In the genomic region with DNA sequence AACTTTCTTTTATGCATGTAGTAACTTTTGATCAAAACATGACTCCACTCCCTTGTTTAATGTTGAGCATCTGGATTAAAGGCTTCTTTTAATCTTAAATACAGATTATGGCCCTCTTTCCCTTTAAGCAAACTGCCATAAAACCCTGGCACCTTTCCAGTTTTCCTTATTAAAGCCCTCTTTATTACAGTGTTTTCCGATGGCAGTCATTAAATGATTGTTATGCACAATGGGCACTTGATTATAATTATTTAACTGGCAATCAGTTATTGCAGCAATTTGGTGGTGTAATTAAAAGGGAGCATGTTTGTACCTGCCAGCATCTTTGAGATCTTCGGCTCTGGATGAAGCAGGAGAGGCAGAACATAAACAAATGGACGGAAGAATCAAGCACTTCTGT, we compare ENCODE assay signal across 1 cellular context.
A peak's percentile ranks its signal among the peaks of the same experiment; 100 is the strongest.
TF ChIP-seq lines count a peak whose summit lies in the region.

No MANE protein-coding gene starts in this region.

TF ChIP-seq in HEK293, 187 proteins besides CTCF, POLR2A, EP300 and RAD21 (continued from another document and continues in another):
- TF ChIP-seq ZNF704 (tag by site-specific recombination; IDR thresholded peaks at IDR 0.05), result no peak
- TF ChIP-seq ZFP69B (tag by site-specific recombination; IDR thresholded peaks at IDR 0.05), result no peak
- no peak for TF ChIP-seq HOXC10 (CRISPR knock-in tag; IDR thresholded peaks at IDR 0.05)
- no peak for TF ChIP-seq ZFP37 (tag by site-specific recombination; IDR thresholded peaks at IDR 0.05)
- peak; percentile 85 for TF ChIP-seq ZNF366 (tag by site-specific recombination; conservative IDR thresholded peaks at IDR 0.05)
- no peak for TF ChIP-seq ZNF639 (tag by site-specific recombination; IDR thresholded peaks at IDR 0.05)
- TF ChIP-seq ZNF544 (tag by site-specific recombination; IDR thresholded peaks at IDR 0.05), result no peak
- TF ChIP-seq ZBTB6 (tag by site-specific recombination; IDR thresholded peaks at IDR 0.05), result no peak
- TF ChIP-seq ZNF837 (tag by site-specific recombination; IDR thresholded peaks at IDR 0.05), result no peak
- TF ChIP-seq ZNF514 (tag by site-specific recombination; IDR thresholded peaks at IDR 0.05), result no peak
- TF ChIP-seq, protein P1, sequence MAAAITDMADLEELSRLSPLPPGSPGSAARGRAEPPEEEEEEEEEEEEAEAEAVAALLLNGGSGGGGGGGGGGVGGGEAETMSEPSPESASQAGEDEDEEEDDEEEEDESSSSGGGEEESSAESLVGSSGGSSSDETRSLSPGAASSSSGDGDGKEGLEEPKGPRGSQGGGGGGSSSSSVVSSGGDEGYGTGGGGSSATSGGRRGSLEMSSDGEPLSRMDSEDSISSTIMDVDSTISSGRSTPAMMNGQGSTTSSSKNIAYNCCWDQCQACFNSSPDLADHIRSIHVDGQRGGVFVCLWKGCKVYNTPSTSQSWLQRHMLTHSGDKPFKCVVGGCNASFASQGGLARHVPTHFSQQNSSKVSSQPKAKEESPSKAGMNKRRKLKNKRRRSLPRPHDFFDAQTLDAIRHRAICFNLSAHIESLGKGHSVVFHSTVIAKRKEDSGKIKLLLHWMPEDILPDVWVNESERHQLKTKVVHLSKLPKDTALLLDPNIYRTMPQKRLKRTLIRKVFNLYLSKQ (tag by site-specific recombination; IDR thresholded peaks at IDR 0.05; ENCODE audit: borderline replicate concordance), result no peak
- no peak for TF ChIP-seq ZNF23 (tag by site-specific recombination; IDR thresholded peaks at IDR 0.05; ENCODE audit: borderline replicate concordance)
- TF ChIP-seq ELK4 (IDR thresholded peaks at IDR 0.05; ENCODE audit: borderline replicate concordance, low read depth, low read length), result no peak
- no peak for TF ChIP-seq SP3 (tag by site-specific recombination; IDR thresholded peaks at IDR 0.05)
- TF ChIP-seq, protein P2, sequence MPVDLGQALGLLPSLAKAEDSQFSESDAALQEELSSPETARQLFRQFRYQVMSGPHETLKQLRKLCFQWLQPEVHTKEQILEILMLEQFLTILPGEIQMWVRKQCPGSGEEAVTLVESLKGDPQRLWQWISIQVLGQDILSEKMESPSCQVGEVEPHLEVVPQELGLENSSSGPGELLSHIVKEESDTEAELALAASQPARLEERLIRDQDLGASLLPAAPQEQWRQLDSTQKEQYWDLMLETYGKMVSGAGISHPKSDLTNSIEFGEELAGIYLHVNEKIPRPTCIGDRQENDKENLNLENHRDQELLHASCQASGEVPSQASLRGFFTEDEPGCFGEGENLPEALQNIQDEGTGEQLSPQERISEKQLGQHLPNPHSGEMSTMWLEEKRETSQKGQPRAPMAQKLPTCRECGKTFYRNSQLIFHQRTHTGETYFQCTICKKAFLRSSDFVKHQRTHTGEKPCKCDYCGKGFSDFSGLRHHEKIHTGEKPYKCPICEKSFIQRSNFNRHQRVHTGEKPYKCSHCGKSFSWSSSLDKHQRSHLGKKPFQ (tag by site-specific recombination; IDR thresholded peaks at IDR 0.05), result peak; percentile 61
- TF ChIP-seq ZNF561 (tag by site-specific recombination; IDR thresholded peaks at IDR 0.05; ENCODE audit: borderline replicate concordance), result peak; percentile 82; the same call in 1 of the 2 replicates
- no peak for TF ChIP-seq ZNF169 (tag by site-specific recombination; IDR thresholded peaks at IDR 0.05)
- TF ChIP-seq, protein P3, sequence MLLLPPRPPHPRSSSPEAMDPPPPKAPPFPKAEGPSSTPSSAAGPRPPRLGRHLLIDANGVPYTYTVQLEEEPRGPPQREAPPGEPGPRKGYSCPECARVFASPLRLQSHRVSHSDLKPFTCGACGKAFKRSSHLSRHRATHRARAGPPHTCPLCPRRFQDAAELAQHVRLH (tag by site-specific recombination; IDR thresholded peaks at IDR 0.05), result peak; percentile 61; the same call in 1 of the 2 replicates
- TF ChIP-seq IKZF3 (tag by site-specific recombination; IDR thresholded peaks at IDR 0.05), result peak; percentile 87
- TF ChIP-seq ZNF677 (tag by site-specific recombination; IDR thresholded peaks at IDR 0.05), result no peak
- no peak for TF ChIP-seq ZNF274 (IDR thresholded peaks at IDR 0.05; ENCODE audit: low read length)
- no peak for TF ChIP-seq ZNF274 (tag by site-specific recombination; IDR thresholded peaks at IDR 0.05; ENCODE audit: borderline replicate concordance)
- peak; percentile 66; the same call in 1 of the 2 replicates for TF ChIP-seq HOXD13 (CRISPR knock-in tag; IDR thresholded peaks at IDR 0.05; ENCODE audit: borderline replicate concordance)
- peak; percentile 44; the same call in 1 of the 2 replicates for TF ChIP-seq KLF8 (tag by site-specific recombination; IDR thresholded peaks at IDR 0.05)
- TF ChIP-seq, protein P4, sequence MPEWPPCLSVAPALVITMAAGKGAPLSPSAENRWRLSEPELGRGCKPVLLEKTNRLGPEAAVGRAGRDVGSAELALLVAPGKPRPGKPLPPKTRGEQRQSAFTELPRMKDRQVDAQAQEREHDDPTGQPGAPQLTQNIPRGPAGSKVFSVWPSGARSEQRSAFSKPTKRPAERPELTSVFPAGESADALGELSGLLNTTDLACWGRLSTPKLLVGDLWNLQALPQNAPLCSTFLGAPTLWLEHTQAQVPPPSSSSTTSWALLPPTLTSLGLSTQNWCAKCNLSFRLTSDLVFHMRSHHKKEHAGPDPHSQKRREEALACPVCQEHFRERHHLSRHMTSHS (tag by site-specific recombination; IDR thresholded peaks at IDR 0.05), result no peak
- no peak for TF ChIP-seq ZNF701 (tag by site-specific recombination; IDR thresholded peaks at IDR 0.05)
- no peak for TF ChIP-seq ZNF324 (tag by site-specific recombination; IDR thresholded peaks at IDR 0.05)
- TF ChIP-seq ZNF341 (tag by site-specific recombination; IDR thresholded peaks at IDR 0.05; ENCODE audit: low read depth), result no peak
- TF ChIP-seq, protein P5, sequence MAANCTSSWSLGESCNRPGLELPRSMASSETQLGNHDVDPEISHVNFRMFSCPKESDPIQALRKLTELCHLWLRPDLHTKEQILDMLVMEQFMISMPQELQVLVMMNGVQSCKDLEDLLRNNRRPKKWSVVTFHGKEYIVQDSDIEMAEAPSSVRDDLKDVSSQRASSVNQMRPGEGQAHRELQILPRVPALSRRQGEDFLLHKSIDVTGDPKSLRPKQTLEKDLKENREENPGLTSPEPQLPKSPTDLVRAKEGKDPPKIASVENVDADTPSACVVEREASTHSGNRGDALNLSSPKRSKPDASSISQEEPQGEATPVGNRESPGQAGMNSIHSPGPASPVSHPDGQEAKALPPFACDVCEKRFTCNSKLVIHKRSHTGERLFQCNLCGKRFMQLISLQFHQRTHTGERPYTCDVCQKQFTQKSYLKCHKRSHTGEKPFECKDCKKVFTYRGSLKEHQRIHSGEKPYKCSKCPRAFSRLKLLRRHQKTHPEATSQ (tag by site-specific recombination; IDR thresholded peaks at IDR 0.05), result no peak
- TF ChIP-seq ZNF768 (tag by site-specific recombination; IDR thresholded peaks at IDR 0.05), result no peak
- peak; percentile 48; the same call in 1 of the 2 replicates for TF ChIP-seq PATZ1 (tag by site-specific recombination; IDR thresholded peaks at IDR 0.05)
- peak; percentile 68; the same call in 1 of the 2 replicates for TF ChIP-seq ZXDB (tag by site-specific recombination; IDR thresholded peaks at IDR 0.05)
- no peak for TF ChIP-seq ZNF311 (tag by site-specific recombination; IDR thresholded peaks at IDR 0.05; ENCODE audit: borderline replicate concordance)
- TF ChIP-seq ZNF175 (tag by site-specific recombination; IDR thresholded peaks at IDR 0.05), result no peak
- TF ChIP-seq YY1 (tag by site-specific recombination; IDR thresholded peaks at IDR 0.05), result no peak; the same call in 1 of the 2 replicates
- TF ChIP-seq ZNF248 (tag by site-specific recombination; IDR thresholded peaks at IDR 0.05), result no peak
- no peak for TF ChIP-seq ZNF266 (tag by site-specific recombination; IDR thresholded peaks at IDR 0.05; ENCODE audit: low read depth)
- TF ChIP-seq, protein P6, sequence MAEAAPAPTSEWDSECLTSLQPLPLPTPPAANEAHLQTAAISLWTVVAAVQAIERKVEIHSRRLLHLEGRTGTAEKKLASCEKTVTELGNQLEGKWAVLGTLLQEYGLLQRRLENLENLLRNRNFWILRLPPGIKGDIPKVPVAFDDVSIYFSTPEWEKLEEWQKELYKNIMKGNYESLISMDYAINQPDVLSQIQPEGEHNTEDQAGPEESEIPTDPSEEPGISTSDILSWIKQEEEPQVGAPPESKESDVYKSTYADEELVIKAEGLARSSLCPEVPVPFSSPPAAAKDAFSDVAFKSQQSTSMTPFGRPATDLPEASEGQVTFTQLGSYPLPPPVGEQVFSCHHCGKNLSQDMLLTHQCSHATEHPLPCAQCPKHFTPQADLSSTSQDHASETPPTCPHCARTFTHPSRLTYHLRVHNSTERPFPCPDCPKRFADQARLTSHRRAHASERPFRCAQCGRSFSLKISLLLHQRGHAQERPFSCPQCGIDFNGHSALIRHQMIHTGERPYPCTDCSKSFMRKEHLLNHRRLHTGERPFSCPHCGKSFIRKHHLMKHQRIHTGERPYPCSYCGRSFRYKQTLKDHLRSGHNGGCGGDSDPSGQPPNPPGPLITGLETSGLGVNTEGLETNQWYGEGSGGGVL (tag by site-specific recombination; IDR thresholded peaks at IDR 0.05), result 0 out of 2 replicates have a peak, but pooled peaks have one; percentile 29
- TF ChIP-seq ZNF157 (tag by site-specific recombination; IDR thresholded peaks at IDR 0.05), result no peak
- TF ChIP-seq ZNF654 (tag by site-specific recombination; IDR thresholded peaks at IDR 0.05; ENCODE audit: low read depth), result no peak
- TF ChIP-seq ZNF221 (tag by site-specific recombination; IDR thresholded peaks at IDR 0.05; ENCODE audit: borderline replicate concordance), result no peak
- TF ChIP-seq ZSCAN16 (tag by site-specific recombination; IDR thresholded peaks at IDR 0.05), result no peak
- 0 out of 2 replicates have a peak, but pooled peaks have one; percentile 36 for TF ChIP-seq KLF7 (tag by site-specific recombination; IDR thresholded peaks at IDR 0.05; ENCODE audit: borderline replicate concordance)
- TF ChIP-seq MZF1 (tag by site-specific recombination; IDR thresholded peaks at IDR 0.05; ENCODE audit: borderline replicate concordance), result no peak
- TF ChIP-seq, protein P7, sequence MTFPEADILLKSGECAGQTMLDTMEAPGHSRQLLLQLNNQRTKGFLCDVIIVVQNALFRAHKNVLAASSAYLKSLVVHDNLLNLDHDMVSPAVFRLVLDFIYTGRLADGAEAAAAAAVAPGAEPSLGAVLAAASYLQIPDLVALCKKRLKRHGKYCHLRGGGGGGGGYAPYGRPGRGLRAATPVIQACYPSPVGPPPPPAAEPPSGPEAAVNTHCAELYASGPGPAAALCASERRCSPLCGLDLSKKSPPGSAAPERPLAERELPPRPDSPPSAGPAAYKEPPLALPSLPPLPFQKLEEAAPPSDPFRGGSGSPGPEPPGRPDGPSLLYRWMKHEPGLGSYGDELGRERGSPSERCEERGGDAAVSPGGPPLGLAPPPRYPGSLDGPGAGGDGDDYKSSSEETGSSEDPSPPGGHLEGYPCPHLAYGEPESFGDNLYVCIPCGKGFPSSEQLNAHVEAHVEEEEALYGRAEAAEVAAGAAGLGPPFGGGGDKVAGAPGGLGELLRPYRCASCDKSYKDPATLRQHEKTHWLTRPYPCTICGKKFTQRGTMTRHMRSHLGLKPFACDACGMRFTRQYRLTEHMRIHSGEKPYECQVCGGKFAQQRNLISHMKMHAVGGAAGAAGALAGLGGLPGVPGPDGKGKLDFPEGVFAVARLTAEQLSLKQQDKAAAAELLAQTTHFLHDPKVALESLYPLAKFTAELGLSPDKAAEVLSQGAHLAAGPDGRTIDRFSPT (tag by site-specific recombination; IDR thresholded peaks at IDR 0.05), result peak; percentile 58
- no peak for TF ChIP-seq ZFHX2 (tag by site-specific recombination; conservative IDR thresholded peaks at IDR 0.05)
